ENCODE assay signal across 34 cellular contexts in the genomic region with DNA sequence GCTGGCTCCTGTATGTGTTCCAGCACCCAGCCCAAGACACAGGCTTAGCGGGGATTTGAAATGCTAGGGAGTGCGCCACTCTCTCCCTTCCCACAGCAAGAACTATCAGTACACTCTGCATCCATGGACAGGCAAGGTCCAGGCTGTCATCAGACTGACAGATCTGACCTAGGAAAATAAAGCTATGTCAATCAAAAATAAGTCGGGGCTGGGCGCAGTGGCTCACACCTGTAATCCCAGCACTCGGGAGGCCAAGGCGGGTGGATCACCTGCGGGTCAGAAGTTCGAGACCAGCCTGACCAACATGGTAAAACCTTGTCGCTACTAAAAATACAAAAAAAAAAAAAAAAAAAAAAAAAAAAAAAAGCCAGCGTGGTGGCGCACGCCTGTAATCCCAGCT. TPM values are rescaled to one million over a fixed set of nuclear protein-coding genes. Genes with fewer than 3 reads are reported as not detected.
"Had no signal": no experiment of that assay in that cellular context is flagged by ENCODE, and none has a peak within 500 bp of the region (broad histone marks: within the 10 kb centered on the region; RNA-seq: fewer than 3 reads in every experiment).

No MANE protein-coding gene starts in this region.

- H3K27ac Mint-ChIP-seq: activated CD4-positive, alpha-beta memory T cell treated with anti-CD3 and anti-CD28 coated beads, Interleukin-2, amount 10 ng/mL, durations not matched to agents 7 days and 5 days; activated CD4-positive, alpha-beta T cell treated with anti-CD3 and anti-CD28 coated beads for 36 hours; activated CD4-positive, alpha-beta T cell treated with anti-CD3 and anti-CD28 coated beads, Interleukin-2, amount 10 ng/mL, durations not matched to agents 7 days and 5 days; activated naive CD4-positive, alpha-beta T cell treated with anti-CD3 and anti-CD28 coated beads, Interleukin-2, amount 10 ng/mL, durations not matched to agents 7 days and 5 days; activated naive CD4-positive, alpha-beta T cell treated with anti-CD3 and anti-CD28 coated beads, Interleukin-2, amount 50 U/mL, for 72 hours; activated naive CD8-positive, alpha-beta T cell treated with anti-CD3 and anti-CD28 coated beads, Interleukin-2, amount 10 ng/mL, durations not matched to agents 7 days and 5 days; activated T-cell treated with anti-CD3 and anti-CD28 coated beads, Interleukin-2, amount 50 U/mL, for 24 hours; activated T-cell treated with anti-CD3 and anti-CD28 coated beads, Interleukin-2, amount 50 U/mL, for 72 hours; T-helper 17 cell; T-helper 2 cell treated with Interferon-gamma antibody and Interleukin-4, amounts not matched to agents 5 μg/mL and 100 μg/mL, for 36 hours had no signal

- ATAC-seq: activated CD4-positive, alpha-beta T cell treated with anti-CD3 and anti-CD28 coated beads for 36 hours; activated naive CD4-positive, alpha-beta T cell treated with anti-CD3 and anti-CD28 coated beads, Interleukin-2, amount 50 U/mL, for 72 hours; activated T-cell treated with anti-CD3 and anti-CD28 coated beads, Interleukin-2, amount 50 U/mL, for 72 hours; T-helper 17 cell had no signal

- H3K9me3 ChIP-seq: ascending aorta, colonic mucosa, esophagus squamous epithelium had no signal

- H3K9me3 Mint-ChIP-seq: T-helper 2 cell treated with Interferon-gamma antibody and Interleukin-4, amounts not matched to agents 5 μg/mL and 100 μg/mL, for 36 hours had no signal

- H3K4me3 ChIP-seq: ascending aorta, breast epithelium, cardiac muscle cell, colonic mucosa, esophagus squamous epithelium had no signal

- H3K27ac ChIP-seq: ascending aorta, breast epithelium, cardiac muscle cell, colonic mucosa, epithelial cell of prostate, esophagus squamous epithelium had no signal

- DNase-seq: activated CD4-positive, alpha-beta memory T cell treated with anti-CD3 and anti-CD28 coated beads, Interleukin-2, amount 10 ng/mL, durations not matched to agents 7 days and 5 days; activated CD4-positive, alpha-beta T cell treated with anti-CD3 and anti-CD28 coated beads for 36 hours; activated CD4-positive, alpha-beta T cell treated with anti-CD3 and anti-CD28 coated beads, Interleukin-2, amount 10 ng/mL, durations not matched to agents 7 days and 5 days; activated CD4-positive, alpha-beta T cell treated with anti-CD3 and anti-CD28 coated beads, Interleukin-2, amount 50 U/mL, for 4 hours; activated CD4-positive, CD25-positive, alpha-beta regulatory T cell; activated CD4-positive, CD25-positive, alpha-beta regulatory T cell treated with anti-CD3 and anti-CD28 coated beads, Interleukin-2, amount 50 U/mL, for 72 hours; activated CD8-positive, alpha-beta memory T cell treated with anti-CD3 and anti-CD28 coated beads, Interleukin-2, amount 50 U/mL, for 48 hours; activated gamma-delta T cell; activated naive CD4-positive, alpha-beta T cell; activated naive CD4-positive, alpha-beta T cell treated with anti-CD3 and anti-CD28 coated beads, Interleukin-2, amount 10 ng/mL, durations not matched to agents 7 days and 5 days; activated naive CD8-positive, alpha-beta T cell treated with anti-CD3 and anti-CD28 coated beads, Interleukin-2, amount 10 ng/mL, durations not matched to agents 7 days and 5 days; activated T-cell treated with anti-CD3 and anti-CD28 coated beads for 4 hours; activated T-cell treated with anti-CD3 and anti-CD28 coated beads, Interleukin-2, amount 50 U/mL, for 24 hours; activated T-cell treated with anti-CD3 and anti-CD28 coated beads, Interleukin-2, amount 50 U/mL, for 72 hours; colonic mucosa; effector CD8-positive, alpha-beta T cell; esophagus squamous epithelium; foreskin melanocyte; head of caudate nucleus; T-helper 1 cell; T-helper 17 cell; T1000 had no signal

- H3K4me3 Mint-ChIP-seq: activated CD4-positive, alpha-beta memory T cell treated with anti-CD3 and anti-CD28 coated beads, Interleukin-2, amount 10 ng/mL, durations not matched to agents 7 days and 5 days; activated CD4-positive, alpha-beta T cell treated with anti-CD3 and anti-CD28 coated beads for 36 hours; activated CD4-positive, alpha-beta T cell treated with anti-CD3 and anti-CD28 coated beads, Interleukin-2, amount 10 ng/mL, durations not matched to agents 7 days and 5 days; activated naive CD4-positive, alpha-beta T cell treated with anti-CD3 and anti-CD28 coated beads, Interleukin-2, amount 10 ng/mL, durations not matched to agents 7 days and 5 days; activated naive CD8-positive, alpha-beta T cell treated with anti-CD3 and anti-CD28 coated beads, Interleukin-2, amount 10 ng/mL, durations not matched to agents 7 days and 5 days; activated T-cell treated with anti-CD3 and anti-CD28 coated beads, Interleukin-2, amount 50 U/mL, for 24 hours; activated T-cell treated with anti-CD3 and anti-CD28 coated beads, Interleukin-2, amount 50 U/mL, for 72 hours; brain; T-helper 17 cell; T-helper 2 cell treated with Interferon-gamma antibody and Interleukin-4, amounts not matched to agents 5 μg/mL and 100 μg/mL, for 36 hours had no signal

- H3K27me3 ChIP-seq: ascending aorta, cardiac muscle cell, colonic mucosa had no signal

- H3K4me1 ChIP-seq: breast epithelium had no signal

- H3K27me3 Mint-ChIP-seq: brain had no signal

- H3K4me1 Mint-ChIP-seq: activated CD4-positive, alpha-beta memory T cell treated with anti-CD3 and anti-CD28 coated beads, Interleukin-2, amount 10 ng/mL, durations not matched to agents 7 days and 5 days had no signal

- H3K36me3 ChIP-seq: ascending aorta, breast epithelium, cardiac muscle cell, colonic mucosa, esophagus squamous epithelium had no signal

RNA-seq across cellular contexts. Expression of gene MOV10L1, which starts 1.7 kb away (rescaled TPM):
- total RNA-seq: activated CD4-positive, alpha-beta memory T cell treated with anti-CD3 and anti-CD28 coated beads, Interleukin-2, amount 10 ng/mL, durations not matched to agents 7 days and 5 days; activated CD4-positive, alpha-beta T cell treated with anti-CD3 and anti-CD28 coated beads, Interleukin-2, amount 10 ng/mL, durations not matched to agents 7 days and 5 days; activated naive CD4-positive, alpha-beta T cell treated with anti-CD3 and anti-CD28 coated beads, Interleukin-2, amount 50 U/mL, for 72 hours; activated naive CD8-positive, alpha-beta T cell treated with anti-CD3 and anti-CD28 coated beads, Interleukin-2, amount 10 ng/mL, durations not matched to agents 7 days and 5 days; ascending aorta; cardiac muscle cell; T-helper 17 cell had no signal

RNA-seq across cellular contexts. Expression of gene MLC1, which starts 2.9 kb away (rescaled TPM):
- total RNA-seq: activated CD4-positive, alpha-beta T cell treated with anti-CD3 and anti-CD28 coated beads for 36 hours; colonic mucosa; dermis microvascular lymphatic vessel endothelial cell; endothelial cell of umbilical vein had no signal
- polyA plus RNA-seq: endothelial cell of umbilical vein, fibroblast of lung had no signal

RNA-seq across cellular contexts. Expression of gene TTLL8, which starts 30.0 kb away (rescaled TPM):
- total RNA-seq: activated CD4-positive, alpha-beta memory T cell treated with anti-CD3 and anti-CD28 coated beads, Interleukin-2, amount 10 ng/mL, durations not matched to agents 7 days and 5 days; activated CD4-positive, alpha-beta T cell treated with anti-CD3 and anti-CD28 coated beads for 36 hours; activated CD4-positive, alpha-beta T cell treated with anti-CD3 and anti-CD28 coated beads, Interleukin-2, amount 10 ng/mL, durations not matched to agents 7 days and 5 days; activated naive CD4-positive, alpha-beta T cell treated with anti-CD3 and anti-CD28 coated beads, Interleukin-2, amount 50 U/mL, for 72 hours; activated naive CD8-positive, alpha-beta T cell treated with anti-CD3 and anti-CD28 coated beads, Interleukin-2, amount 10 ng/mL, durations not matched to agents 7 days and 5 days; activated T-cell treated with anti-CD3 and anti-CD28 coated beads, Interleukin-2, amount 50 U/mL, for 72 hours; ascending aorta; breast epithelium; cardiac muscle cell; colonic mucosa; dermis microvascular lymphatic vessel endothelial cell; endothelial cell of umbilical vein; esophagus squamous epithelium; fibroblast of lung; fibroblast of villous mesenchyme; T-helper 17 cell had no signal
- polyA plus RNA-seq: cardiac muscle cell, endothelial cell of umbilical vein, esophagus, fibroblast of lung had no signal
